In the genomic region with DNA sequence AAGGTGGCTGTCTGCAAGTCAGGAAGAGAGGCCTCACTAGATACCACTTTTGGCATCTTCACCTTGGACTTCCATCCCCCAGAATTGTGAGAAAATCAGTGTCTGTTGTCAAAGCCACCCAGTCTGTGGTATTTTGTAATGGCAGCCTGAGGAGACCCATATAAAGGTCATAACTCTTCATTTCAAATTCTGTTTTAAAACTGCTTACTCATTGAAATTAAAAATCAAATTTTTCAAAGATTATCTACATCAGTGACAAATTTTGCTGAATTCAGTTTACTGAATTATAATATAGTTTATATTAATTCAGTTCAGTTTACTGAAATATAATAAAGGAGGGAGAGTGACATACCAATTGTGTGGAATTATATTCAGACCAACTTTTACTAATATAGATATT, we compare ENCODE assay signal across 29 cellular contexts.
"Had no signal": no experiment of that assay in that cellular context is flagged by ENCODE, and none has a peak within 500 bp of the region (broad histone marks: within the 10 kb centered on the region; RNA-seq: fewer than 3 reads in every experiment).

No MANE protein-coding gene starts in this region.

- H3K4me3 ChIP-seq: ascending aorta, breast epithelium, cardiac muscle cell, colonic mucosa, gastrocnemius medialis, heart left ventricle had no signal

- H3K9me3 ChIP-seq: ascending aorta, breast epithelium, colonic mucosa, gastrocnemius medialis had no signal

- H3K27ac ChIP-seq: ascending aorta, breast epithelium, cardiac muscle cell, colonic mucosa, foreskin keratinocyte, gastrocnemius medialis, heart left ventricle had no signal

- ATAC-seq: activated CD4-positive, alpha-beta T cell treated with anti-CD3 and anti-CD28 coated beads for 36 hours; activated CD8-positive, alpha-beta memory T cell treated with anti-CD3 and anti-CD28 coated beads, Interleukin-2, amount 10 ng/mL, durations not matched to agents 7 days and 5 days; activated CD8-positive, alpha-beta T cell treated with anti-CD3 and anti-CD28 coated beads, Interleukin-2, amount 10 ng/mL, durations not matched to agents 7 days and 5 days; activated naive CD4-positive, alpha-beta T cell treated with anti-CD3 and anti-CD28 coated beads, Interleukin-2, amount 50 U/mL, for 72 hours; activated T-cell treated with anti-CD3 and anti-CD28 coated beads, Interleukin-2, amount 50 U/mL, for 72 hours; esophagus mucosa; foreskin keratinocyte; gastrocnemius medialis; heart left ventricle had no signal

- H3K36me3 ChIP-seq: ascending aorta, breast epithelium, cardiac muscle cell, colonic mucosa, gastrocnemius medialis, heart left ventricle had no signal

- H3K4me1 ChIP-seq: ascending aorta, breast epithelium, colonic mucosa, gastrocnemius medialis, heart left ventricle had no signal

- DNase-seq: activated CD4-positive, alpha-beta memory T cell treated with anti-CD3 and anti-CD28 coated beads for 36 hours; activated CD4-positive, alpha-beta T cell treated with anti-CD3 and anti-CD28 coated beads for 36 hours; activated CD4-positive, alpha-beta T cell treated with anti-CD3 and anti-CD28 coated beads, Interleukin-2, amount 10 ng/mL, durations not matched to agents 24 days and 14 days; activated CD4-positive, CD25-positive, alpha-beta regulatory T cell; activated CD4-positive, CD25-positive, alpha-beta regulatory T cell treated with anti-CD3 and anti-CD28 coated beads, Interleukin-2, amount 50 U/mL, for 72 hours; activated CD8-positive, alpha-beta memory T cell treated with anti-CD3 and anti-CD28 coated beads, Interleukin-2, amount 10 ng/mL, durations not matched to agents 7 days and 5 days; activated CD8-positive, alpha-beta memory T cell treated with anti-CD3 and anti-CD28 coated beads, Interleukin-2, amount 50 U/mL, for 4 hours; activated CD8-positive, alpha-beta T cell treated with anti-CD3 and anti-CD28 coated beads, Interleukin-2, amount 10 ng/mL, durations not matched to agents 7 days and 5 days; activated gamma-delta T cell; activated naive CD4-positive, alpha-beta T cell; activated naive CD4-positive, alpha-beta T cell treated with anti-CD3 and anti-CD28 coated beads, Interleukin-2, amount 10 ng/mL, durations not matched to agents 7 days and 5 days; activated naive CD8-positive, alpha-beta T cell treated with anti-CD3 and anti-CD28 coated beads, Interleukin-2, amount 10 ng/mL, durations not matched to agents 7 days and 5 days; activated T-cell treated with anti-CD3 and anti-CD28 coated beads for 4 hours; activated T-cell treated with anti-CD3 and anti-CD28 coated beads, Interleukin-2, amount 50 U/mL, for 24 hours; activated T-cell treated with anti-CD3 and anti-CD28 coated beads, Interleukin-2, amount 50 U/mL, for 72 hours; central memory CD4-positive, alpha-beta T cell; cerebellar nuclear complex; colonic mucosa; effector CD8-positive, alpha-beta T cell; foreskin keratinocyte; gastrocnemius medialis; glutamatergic neuron; heart left ventricle; hypothalamus had no signal

- H3K27me3 ChIP-seq: ascending aorta, breast epithelium, cardiac muscle cell, colonic mucosa, foreskin keratinocyte, gastrocnemius medialis, heart left ventricle had no signal
